ENCODE assay signal across 9 cellular contexts in the genomic region with DNA sequence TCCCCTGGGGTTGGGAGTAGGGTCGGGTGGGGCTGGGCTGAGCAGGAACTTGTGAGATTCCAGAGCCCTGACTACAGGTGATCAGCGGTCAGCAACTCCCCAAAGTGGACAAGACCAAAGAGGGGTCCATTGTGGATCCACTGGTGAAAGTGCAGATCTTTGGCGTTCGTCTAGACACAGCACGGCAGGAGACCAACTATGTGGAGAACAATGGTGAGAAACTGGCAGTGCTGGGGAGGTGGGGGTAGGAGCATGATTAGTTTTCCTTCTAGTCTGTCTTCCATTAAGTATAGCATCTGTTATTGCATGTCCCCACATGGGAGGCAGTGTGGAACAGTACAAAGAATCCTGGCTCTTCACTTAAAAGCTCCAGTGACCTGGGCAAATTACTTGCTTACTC. TPM values are rescaled to one million over a fixed set of nuclear protein-coding genes. Genes with fewer than 3 reads are reported as not detected.
"Had no signal": no experiment of that assay in that cellular context is flagged by ENCODE, and none has a peak within 500 bp of the region (broad histone marks: within the 10 kb centered on the region; RNA-seq: fewer than 3 reads in every experiment).

No MANE protein-coding gene starts in this region.

- H3K27ac ChIP-seq: GM23248, HL-60 had no signal

- DNase-seq: GM23248, GOT3, H7, HFFc6 had no signal

- H3K9me3 Mint-ChIP-seq: HFFc6, IgD-negative memory B cell had no signal

- H2AFZ ChIP-seq: GM23248 had no signal

- ATAC-seq: HCT116, HepG2 had no signal

- H3K4me3 ChIP-seq: GM23248, HAP-1 had no signal

- H3K27me3 Mint-ChIP-seq: IgD-negative memory B cell had no signal

- H3K9me3 ChIP-seq: HAP-1 had no signal

- H3K27ac Mint-ChIP-seq: HFFc6, IgD-negative memory B cell had no signal

- H3K4me3 Mint-ChIP-seq: HFFc6, IgD-negative memory B cell had no signal

- H3K4me1 Mint-ChIP-seq: IgD-negative memory B cell had no signal

RNA-seq across cellular contexts. Expression of a gene that starts 28.0 kb away (rescaled TPM):
- total RNA-seq: H7, HepG2 had no signal
